ENCODE assay signal across 13 cellular contexts in the genomic region with DNA sequence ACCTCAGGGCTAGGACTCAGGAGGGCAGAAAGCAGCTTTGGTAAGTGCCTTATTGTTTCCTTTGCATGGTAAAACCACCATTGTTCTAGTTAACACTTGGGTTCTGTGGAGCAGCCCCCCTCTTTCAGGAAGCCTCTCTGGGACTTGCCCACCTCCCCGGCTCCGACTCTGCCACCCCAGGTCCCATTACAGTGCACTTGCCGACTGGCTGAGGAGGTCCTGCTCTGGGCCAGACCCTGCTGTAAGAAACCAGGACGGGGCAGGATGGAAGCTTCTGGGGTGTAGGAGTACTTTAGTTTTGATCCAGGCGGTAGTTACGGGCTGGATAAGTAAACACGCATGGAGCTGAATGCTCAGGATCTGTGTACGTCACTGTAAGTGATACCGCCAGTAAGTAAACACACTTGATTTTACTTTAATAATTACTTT. TPM values are rescaled to one million over a fixed set of nuclear protein-coding genes. Genes with fewer than 3 reads are reported as not detected.
DNase-seq lines count a peak whose midpoint lies in the region; ATAC-seq and TF ChIP-seq lines count a peak whose summit lies in the region.
"Had no signal": no experiment of that assay in that cellular context is flagged by ENCODE, and none has a peak within 500 bp of the region (broad histone marks: within the 10 kb centered on the region; RNA-seq: fewer than 3 reads in every experiment).

No MANE protein-coding gene starts in this region.

- intact Hi-C loops in dorsolateral prefrontal cortex (cut with DNase I): loop anchor here in 1 of 2 donors (5.0 kb wide), 1 partner anchor 43 kb away; no protein-coding TSS in a partner anchor
- intact Hi-C loops in right lobe of liver (cut with DNase I): no loop called here

- peaks cover 0 to 4% (median 0%) of the 10 kb centered on the region in 4 donors for H3K4me1 ChIP-seq in right lobe of liver
- H3K4me1 ChIP-seq in subcutaneous abdominal adipose tissue (ENCODE audit: control insufficient read depth in 5 of 5, insufficient read depth in 5 of 5, low read length in 5 of 5): peaks cover 6 to 49% (median 22%) of the 10 kb centered on the region in 5 donors
- H3K4me1 ChIP-seq: Caco-2 had no signal

- no peak for TF ChIP-seq POLR2A in right lobe of liver (IDR thresholded peaks at IDR 0.05)

- H3K27me3 ChIP-seq in dorsolateral prefrontal cortex (no peaks in the 10 kb centered on the region), right lobe of liver (no peaks in the 10 kb centered on the region), subcutaneous abdominal adipose tissue (ENCODE audit: control insufficient read depth in 5 of 5, insufficient read depth in 4 of 5, low read length in 5 of 5) (no peaks in the 10 kb centered on the region)
- H3K27me3 ChIP-seq: ovary had no signal

- H3K36me3 ChIP-seq in right lobe of liver (peaks cover 0 to 32% (median 2%) of the 10 kb centered on the region in 4 donors), subcutaneous abdominal adipose tissue (ENCODE audit: control insufficient read depth in 5 of 5, insufficient read depth in 5 of 5, low read length in 5 of 5) (peaks cover 0 to 65% (median 52%) of the 10 kb centered on the region in 5 donors)
- H3K36me3 ChIP-seq: ovary had no signal

- peak overlapping the region in 58 of 59 donors; percentile 19 to 93 (median 79) for H3K27ac ChIP-seq in dorsolateral prefrontal cortex
- peak overlapping the region; percentile 0 to 33 (median 28) for H3K27ac ChIP-seq in right lobe of liver
- peak overlapping the region; percentile 87 for H3K27ac ChIP-seq in subcutaneous abdominal adipose tissue (ENCODE audit: low read depth, low read length)
- H3K27ac ChIP-seq: ovary had no signal

- 68% methylated on average over 7 of the region's 9 CpGs for WGBS in right lobe of liver (ENCODE audit: insufficient coverage, low coverage, low lambda C conversion rate, missing lambda C conversion rate)

- ATAC-seq in right lobe of liver: peak; percentile 8 to 52 (median 35)

- no peak for TF ChIP-seq CTCF in dorsolateral prefrontal cortex (IDR thresholded peaks at IDR 0.05 in 54 of 56, conservative IDR thresholded peaks at IDR 0.05 in 2 of 56; ENCODE audit: low read depth in 1 of 56, partially characterized antibody in 56 of 56)
- no peak for TF ChIP-seq CTCF in right lobe of liver (IDR thresholded peaks at IDR 0.05)

- H3K9me3 ChIP-seq in right lobe of liver (no peaks in the 10 kb centered on the region), subcutaneous abdominal adipose tissue (ENCODE audit: control insufficient read depth in 5 of 5, low read length in 5 of 5) (no peaks in the 10 kb centered on the region)
- H3K9me3 ChIP-seq: Caco-2, ovary had no signal

- peak overlapping the region in 1 of 5 donors; percentile 76 for H3K9ac ChIP-seq in subcutaneous abdominal adipose tissue (ENCODE audit: low read length in 5 of 5)

- peak; percentile 74 for DNase-seq in NCI-H510A treated with DMSO at 0.1 percent for 48 hours (lab: John Stamatoyannopoulos, UW)
- peak in 7 of 10 donors; percentile 1 to 36 (median 24) for DNase-seq in dorsolateral prefrontal cortex
- peak in 2 of 3 donors; percentile 23 to 46 for DNase-seq in right lobe of liver
- no peak for DNase-seq in stimulated activated CD4-positive, alpha-beta T cell treated with anti-CD3 and anti-CD28 coated beads, Interleukin-1b, Interleukin-23, amount 100 ng/mL, for 48 hours
- no peak for DNase-seq in globus pallidus (ENCODE audit: low spot score)
- no peak for DNase-seq in EL
- DNase-seq in occipital lobe (lab: John Stamatoyannopoulos, UW): no peak
- DNase-seq: activated CD4-positive, alpha-beta T cell treated with anti-CD3 and anti-CD28 coated beads, Interleukin-2, amount 10 ng/mL, durations not matched to agents 7 days and 5 days; activated naive CD4-positive, alpha-beta T cell treated with Interleukin-2 at 50 U/mL for 16 hours; Caco-2; NCI-H1092 treated with DMSO at 0.1 percent for 48 hours had no signal

- H3K4me3 ChIP-seq in dorsolateral prefrontal cortex: peak overlapping the region in 1 of 59 donors; percentile 11
- no peak overlapping the region for H3K4me3 ChIP-seq in right lobe of liver
- H3K4me3 ChIP-seq in subcutaneous abdominal adipose tissue (ENCODE audit: low read depth in 1 of 5, low read length in 5 of 5): peak overlapping the region in 1 of 5 donors; percentile 8
- H3K4me3 ChIP-seq: ovary had no signal

RNA-seq across cellular contexts. Expression of a gene that starts 25.4 kb away (rescaled TPM):
- total RNA-seq in dorsolateral prefrontal cortex (10 to 100 TPM; 18.3 to 36.0 (median 26.0) TPM), right lobe of liver (10 to 100 TPM; 17.5 to 34.7 (median 20.2) TPM), occipital lobe (10.3 TPM)

RNA-seq across cellular contexts. Expression of a gene that starts 41.4 kb away (rescaled TPM):
- total RNA-seq in dorsolateral prefrontal cortex (10 to 100 TPM in 2 of 120 experiments, 1 to 10 TPM in 117, under 1 TPM in 1; 0.95 to 12.5 (median 4.1) TPM), right lobe of liver (1 to 10 TPM in 5 of 6 experiments, under 1 TPM in 1; 0.95 to 5.0 (median 2.9) TPM), occipital lobe (0.16 TPM)
- total RNA-seq: activated CD4-positive, alpha-beta T cell treated with anti-CD3 and anti-CD28 coated beads, Interleukin-2, amount 10 ng/mL, durations not matched to agents 7 days and 5 days had no signal

Comparison
In these comparisons a context has a peak if more than half of its experiments do, and no peak if none do; other contexts are left out.
1. DNase-seq: peak in NCI-H510A treated with DMSO at 0.1 percent for 48 hours (single experiment), dorsolateral prefrontal cortex (7 of 10) and right lobe of liver (2 of 3); none in stimulated activated CD4-positive, alpha-beta T cell treated with anti-CD3 and anti-CD28 coated beads, Interleukin-1b, Interleukin-23, amount 100 ng/mL, for 48 hours (single experiment), globus pallidus (single experiment), EL (single experiment) and occipital lobe (single experiment).
2. H3K27ac ChIP-seq: peak in every context shown above with its lines; median percentile 87 in subcutaneous abdominal adipose tissue; 79 in dorsolateral prefrontal cortex; 28 in right lobe of liver.